8 cellular contexts compared by ENCODE assay signal in the genomic region with DNA sequence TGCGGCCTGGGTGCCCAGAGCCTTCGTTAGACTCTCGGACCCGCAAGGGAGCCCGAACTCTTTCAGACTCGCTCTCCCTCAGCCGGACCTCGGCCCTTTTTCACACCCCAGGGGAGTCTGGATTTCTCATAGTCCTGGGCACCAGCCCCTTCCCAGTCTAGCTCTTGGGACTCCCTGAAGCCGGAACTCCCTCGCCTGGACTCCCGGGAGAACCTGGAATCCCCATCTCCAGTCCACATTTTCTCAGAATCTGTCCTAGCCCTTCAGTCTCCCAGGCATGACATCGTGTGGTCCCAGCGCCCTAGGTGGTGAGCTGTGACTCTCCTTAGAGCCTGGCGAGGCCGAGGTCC. TPM values are rescaled to one million over a fixed set of nuclear protein-coding genes. Genes with fewer than 3 reads are reported as not detected.
A peak's percentile ranks its signal among the peaks of the same experiment; 100 is the strongest.
DNase-seq lines count a peak whose midpoint lies in the region; ATAC-seq and TF ChIP-seq lines count a peak whose summit lies in the region.

No MANE protein-coding gene starts in this region.

- H3K4me1 Mint-ChIP-seq in CD8-positive, alpha-beta memory T cell, result peaks cover 23 to 37% (median 35%) of the 10 kb centered on the region in 3 donors
- peaks cover 22% of the 10 kb centered on the region for H3K4me1 Mint-ChIP-seq in nephron progenitor cell

- DNase-seq in CD8-positive, alpha-beta memory T cell, result no peak
- no peak for DNase-seq in Jurkat, Clone E6-1 (ENCODE audit: low read depth, low spot score)
- no peak for DNase-seq in coronary artery (ENCODE audit: low spot score)
- DNase-seq in nephron progenitor cell, result no peak
- DNase-seq in DMS153 (lab: John Stamatoyannopoulos, UW), result no peak
- DNase-seq in SIG-M5 treated with dmso at 0.1 percent for 504 hours (lab: John Stamatoyannopoulos, UW; ENCODE audit: unreplicated experiment), result no peak
- DNase-seq in stimulated activated CD4-positive, alpha-beta T cell treated with anti-CD3 and anti-CD28 coated beads, Interleukin-4, amount 100 ng/mL, for 4 hours, result no peak

- H3K27ac Mint-ChIP-seq in CD8-positive, alpha-beta memory T cell, result peak overlapping the region in 6 of 8 donors; percentile 62 to 97 (median 92)
- peak overlapping the region; percentile 39 for H3K27ac Mint-ChIP-seq in nephron progenitor cell

- no peaks in the 10 kb centered on the region for H3K36me3 ChIP-seq in CD8-positive, alpha-beta memory T cell (ENCODE audit: insufficient read depth, low read length)

- peak overlapping the region; percentile 89 to 98 (median 95) for H3K4me3 Mint-ChIP-seq in CD8-positive, alpha-beta memory T cell
- peak overlapping the region; percentile 91 for H3K4me3 Mint-ChIP-seq in nephron progenitor cell

- no peak for ATAC-seq in HG03457 (IDR thresholded peaks at IDR 0.05; ENCODE audit: unreplicated experiment)

- no peaks in the 10 kb centered on the region for H3K9me3 ChIP-seq in CD8-positive, alpha-beta memory T cell (ENCODE audit: low read length)

- H3K36me3 Mint-ChIP-seq in CD8-positive, alpha-beta memory T cell, result peaks cover 0 to 26% (median 7%) of the 10 kb centered on the region in 3 donors
- H3K36me3 Mint-ChIP-seq in nephron progenitor cell (ENCODE audit: low read depth), result peaks cover 5% of the 10 kb centered on the region

- no peaks in the 10 kb centered on the region for H3K27me3 ChIP-seq in CD8-positive, alpha-beta memory T cell (ENCODE audit: insufficient read depth, low read length, poor library complexity, severe bottlenecking)

- H3K9me3 Mint-ChIP-seq in CD8-positive, alpha-beta memory T cell, result no peaks in the 10 kb centered on the region
- no peaks in the 10 kb centered on the region for H3K9me3 Mint-ChIP-seq in nephron progenitor cell

- no peaks in the 10 kb centered on the region for H3K27me3 Mint-ChIP-seq in CD8-positive, alpha-beta memory T cell
- H3K27me3 Mint-ChIP-seq in nephron progenitor cell (ENCODE audit: low read depth, poor library complexity), result peaks cover 48% of the 10 kb centered on the region

- H3K4me3 ChIP-seq in CD8-positive, alpha-beta memory T cell (ENCODE audit: low read length), result peak overlapping the region; percentile 96
- H3K4me3 ChIP-seq in Jurkat, Clone E6-1 (ENCODE audit: low read length), result peak overlapping the region; percentile 67
- H3K4me3 ChIP-seq in coronary artery, result peak overlapping the region; percentile 92

- peaks cover 20% of the 10 kb centered on the region for H3K4me1 ChIP-seq in CD8-positive, alpha-beta memory T cell (ENCODE audit: insufficient read depth, low read length)

- peak overlapping the region; percentile 84 for H3K27ac ChIP-seq in CD8-positive, alpha-beta memory T cell (ENCODE audit: low read depth, low read length)
- H3K27ac ChIP-seq in coronary artery, result peak overlapping the region; percentile 25 to 76

- POLR2A ChIA-PET in CD8-positive, alpha-beta memory T cell (lab: Charles Lee), result interaction anchor here (1.6 kb wide), 1 partner anchor 300 kb away, joined by 4 read pairs; the partner anchor contains the start of genes MORC2 and TUG1

- CTCF ChIA-PET in CD8-positive, alpha-beta memory T cell (lab: Charles Lee), result interaction anchor here (2.0 kb wide), 1 partner anchor 32 kb away, joined by 14 read pairs; the partner anchor contains the start of gene SLC35E4

- no peak for TF ChIP-seq CTCF in coronary artery (IDR thresholded peaks at IDR 0.05)
- TF ChIP-seq CTCF in nephron progenitor cell (IDR thresholded peaks at IDR 0.05), result no peak

RNA-seq across cellular contexts. Expression of gene DUSP18, which starts 0.6 kb away (rescaled TPM):
- 10 to 100 TPM; 11.4 to 12.5 TPM for total RNA-seq in CD8-positive, alpha-beta memory T cell
- polyA plus RNA-seq in CD8-positive, alpha-beta memory T cell, result 12.3 TPM
- polyA plus RNA-seq in Jurkat, Clone E6-1 (2012; ENCODE audit: insufficient read depth, insufficient read length), result 5.1 TPM

RNA-seq across cellular contexts. Expression of gene OSBP2, which starts 26.4 kb away (rescaled TPM):
- under 1 TPM; 0.66 to 0.74 TPM for total RNA-seq in CD8-positive, alpha-beta memory T cell
- polyA plus RNA-seq in CD8-positive, alpha-beta memory T cell, result 0.74 TPM
- polyA plus RNA-seq in Jurkat, Clone E6-1 (2012; ENCODE audit: insufficient read depth, insufficient read length), result 7.1 TPM

RNA-seq across cellular contexts. Expression of gene SLC35E4, which starts 32.7 kb away (rescaled TPM):
- total RNA-seq in CD8-positive, alpha-beta memory T cell, result 1 to 10 TPM; 7.1 to 8.4 TPM
- 3.3 TPM for polyA plus RNA-seq in CD8-positive, alpha-beta memory T cell
- 0.96 TPM for polyA plus RNA-seq in Jurkat, Clone E6-1 (2012; ENCODE audit: insufficient read depth, insufficient read length)
